8 cellular contexts compared by ENCODE assay signal in genomic region chr7:33108931-33109757, GRCh38. TPM values are rescaled to one million over a fixed set of nuclear protein-coding genes. Genes with fewer than 3 reads are reported as not detected.
DNase-seq lines count a peak whose midpoint lies in the region; ATAC-seq lines count a peak whose summit lies in the region.

Gene RP9, minus strand, starts transcription at chr7:33109404. Its CDS starts 32 bp downstream, at chr7:33109372.

- ATAC-seq in GM18868 (IDR thresholded peaks at IDR 0.05; ENCODE audit: unreplicated experiment) (peak; percentile 87), HG03097 (IDR thresholded peaks at IDR 0.05; ENCODE audit: low FRiP score, unreplicated experiment) (peak; percentile 88), left lobe of liver (peak; percentile 96)
- peak; percentile 90 to 94 for ATAC-seq in activated CD4-positive, CD25-positive, alpha-beta regulatory T cell treated with anti-CD3 and anti-CD28 coated beads, Interleukin-2, amount 50 U/mL, for 24 hours

- peak; percentile 90 for DNase-seq in AG08396 (ENCODE audit: low spot score)
- DNase-seq in NCI-H2227 (lab: John Stamatoyannopoulos, UW; ENCODE audit: unreplicated experiment), result peak; percentile 86
- DNase-seq in cerebellum (ENCODE audit: low spot score), result peak; percentile 81
- DNase-seq in left lobe of liver (ENCODE audit: low spot score), result peak; percentile 71
- peak; percentile 77 to 82 for DNase-seq in stimulated activated CD4-positive, alpha-beta T cell treated with anti-CD3 and anti-CD28 coated beads, Interleukin-2, amount 100 ng/mL, for 24 hours

RNA-seq across cellular contexts. Expression of gene RP9, which starts in this region (rescaled TPM):
- total RNA-seq in cerebellum, result 9.0 TPM
- total RNA-seq in left lobe of liver, result 4.6 TPM

Comparison
In these comparisons a context has a peak if more than half of its experiments do, and no peak if none do; other contexts are left out.
1. Peak in every context shown above with its lines: DNase-seq and ATAC-seq.